Comparison of ENCODE assay signal across 15 cellular contexts in genomic region chr3:187042874-187043458, GRCh38.
DNase-seq lines count a peak whose midpoint lies in the region; ATAC-seq and TF ChIP-seq lines count a peak whose summit lies in the region.
"Had no signal": no experiment of that assay in that cellular context is flagged by ENCODE, and none has a peak within 500 bp of the region (broad histone marks: within the 10 kb centered on the region; RNA-seq: fewer than 3 reads in every experiment).

No MANE protein-coding gene starts in this region.

- no peak for TF ChIP-seq CTCF in transverse colon (IDR thresholded peaks at IDR 0.05)

- H3K36me3 ChIP-seq in transverse colon (no peaks in the 10 kb centered on the region), SJCRH30 (no peaks in the 10 kb centered on the region)

- no peak for TF ChIP-seq EP300 in transverse colon (IDR thresholded peaks at IDR 0.05; ENCODE audit: low read depth)

- CTCF ChIA-PET in T-cell (lab: Charles Lee), result no interaction called here

- peaks cover 4% of the 10 kb centered on the region for H3K9me3 Mint-ChIP-seq in stimulated activated naive CD8-positive, alpha-beta T cell treated with anti-CD3 and anti-CD28 coated beads, Interleukin-15, Interleukin-2, amounts not matched to agents 100 ng/mL and 50 ng/mL, for 24 hours
- no peaks in the 10 kb centered on the region for H3K9me3 Mint-ChIP-seq in T-cell
- no peaks in the 10 kb centered on the region for H3K9me3 Mint-ChIP-seq in effector memory CD8-positive, alpha-beta T cell

- no peak for ATAC-seq in stimulated activated naive CD8-positive, alpha-beta T cell treated with anti-CD3 and anti-CD28 coated beads, Interleukin-15, Interleukin-2, amounts not matched to agents 100 U/mL and 50 U/mL, for 24 hours
- no peak for ATAC-seq in T-cell (replicated peaks in 1 of 4)
- ATAC-seq in effector memory CD8-positive, alpha-beta T cell (replicated peaks), result no peak
- ATAC-seq: esophagus mucosa, left cardiac atrium had no signal

- H3K4me1 ChIP-seq in transverse colon (peaks cover 0 to 55% (median 31%) of the 10 kb centered on the region in 4 donors), SJCRH30 (no peaks in the 10 kb centered on the region)

- peaks cover 91% of the 10 kb centered on the region for H3K36me3 Mint-ChIP-seq in stimulated activated naive CD8-positive, alpha-beta T cell treated with anti-CD3 and anti-CD28 coated beads, Interleukin-15, Interleukin-2, amounts not matched to agents 100 ng/mL and 50 ng/mL, for 24 hours (ENCODE audit: low read depth)
- peaks cover 87% of the 10 kb centered on the region for H3K36me3 Mint-ChIP-seq in T-cell
- H3K36me3 Mint-ChIP-seq in effector memory CD8-positive, alpha-beta T cell (ENCODE audit: insufficient read depth), result peaks cover 65% of the 10 kb centered on the region

- no peak for DNase-seq in stimulated activated naive CD8-positive, alpha-beta T cell treated with anti-CD3 and anti-CD28 coated beads, Interleukin-15, Interleukin-2, amounts not matched to agents 100 U/mL and 50 U/mL, for 24 hours
- DNase-seq in T-cell (no peak), transverse colon (no peak), SJCRH30 (no peak), C1 segment of cervical spinal cord (lab: John Stamatoyannopoulos, UW) (no peak)
- no peak for DNase-seq in effector memory CD8-positive, alpha-beta T cell
- no peak for DNase-seq in activated effector memory CD4-positive, alpha-beta T cell treated with anti-CD3 and anti-CD28 coated beads, Interleukin-2, amount 50 U/mL, for 16 hours
- DNase-seq: activated CD4-positive, CD25-positive, alpha-beta regulatory T cell; activated gamma-delta T cell treated with Interleukin-2 at 50 U/mL for 16 hours; AML-193; EL; left cardiac atrium had no signal

- peak overlapping the region; percentile 44 for H3K4me3 Mint-ChIP-seq in stimulated activated naive CD8-positive, alpha-beta T cell treated with anti-CD3 and anti-CD28 coated beads, Interleukin-15, Interleukin-2, amounts not matched to agents 100 ng/mL and 50 ng/mL, for 24 hours
- H3K4me3 Mint-ChIP-seq in T-cell, result peak overlapping the region; percentile 7 to 75 (median 51)
- H3K4me3 Mint-ChIP-seq in effector memory CD8-positive, alpha-beta T cell, result peak overlapping the region; percentile 35 to 60

- H3K27me3 ChIP-seq in transverse colon, result no peaks in the 10 kb centered on the region
- no peaks in the 10 kb centered on the region for H3K27me3 ChIP-seq in SJCRH30

- H3K27me3 Mint-ChIP-seq in stimulated activated naive CD8-positive, alpha-beta T cell treated with anti-CD3 and anti-CD28 coated beads, Interleukin-15, Interleukin-2, amounts not matched to agents 100 ng/mL and 50 ng/mL, for 24 hours, result no peaks in the 10 kb centered on the region
- H3K27me3 Mint-ChIP-seq in T-cell, result no peaks in the 10 kb centered on the region
- no peaks in the 10 kb centered on the region for H3K27me3 Mint-ChIP-seq in effector memory CD8-positive, alpha-beta T cell

- H3K9me3 ChIP-seq in transverse colon (no peaks in the 10 kb centered on the region), SJCRH30 (replicated peaks) (no peaks in the 10 kb centered on the region)

- H3K27ac ChIP-seq in transverse colon (peak overlapping the region in 3 of 4 donors; percentile 11 to 77 (median 71)), SJCRH30 (no peak overlapping the region)
- H3K27ac ChIP-seq: SK-N-MC had no signal

- H3K27ac Mint-ChIP-seq in stimulated activated naive CD8-positive, alpha-beta T cell treated with anti-CD3 and anti-CD28 coated beads, Interleukin-15, Interleukin-2, amounts not matched to agents 100 ng/mL and 50 ng/mL, for 24 hours, result peak overlapping the region; percentile 95
- peak overlapping the region; percentile 90 to 96 for H3K27ac Mint-ChIP-seq in T-cell
- peak overlapping the region; percentile 89 to 90 for H3K27ac Mint-ChIP-seq in effector memory CD8-positive, alpha-beta T cell

- 96 to 100% methylated on average over 1 to 8 of the region's 8 CpGs for WGBS in transverse colon (ENCODE audit: low coverage in 1 of 2), 2 donors

- in situ Hi-C loops in transverse colon (cut with MboI; ENCODE audit: low pct_ligation_motif_present in 1 of 4, low pct_unique_long_range_greater_than_20kb in 1 of 4, low sequenced_read_pairs in 3 of 4), result no loop called here

- POLR2A ChIA-PET in T-cell (lab: Charles Lee), result no interaction called here

- peaks cover 95% of the 10 kb centered on the region for H3K4me1 Mint-ChIP-seq in stimulated activated naive CD8-positive, alpha-beta T cell treated with anti-CD3 and anti-CD28 coated beads, Interleukin-15, Interleukin-2, amounts not matched to agents 100 ng/mL and 50 ng/mL, for 24 hours (ENCODE audit: low read depth)
- H3K4me1 Mint-ChIP-seq in T-cell, result peaks cover 91 to 97% (median 92%) of the 10 kb centered on the region in 3 donors
- peaks cover 51 to 57% of the 10 kb centered on the region in 2 donors for H3K4me1 Mint-ChIP-seq in effector memory CD8-positive, alpha-beta T cell (ENCODE audit: low read depth in 2 of 2)

- H3K4me3 ChIP-seq in transverse colon (no peak overlapping the region), SJCRH30 (no peak overlapping the region)
- H3K4me3 ChIP-seq: SK-N-MC had no signal

- no peak for TF ChIP-seq POLR2A in transverse colon (IDR thresholded peaks at IDR 0.05)

- intact Hi-C loops in transverse colon (cut with DNase I; ENCODE audit: low total_unique reads), result no loop called here
